Comparison of ENCODE assay signal across 20 cellular contexts in genomic region chr5:15850939-15851341, GRCh38.
DNase-seq lines count a peak whose midpoint lies in the region; ATAC-seq, FAIRE-seq and TF ChIP-seq lines count a peak whose summit lies in the region.
"Had no signal": no experiment of that assay in that cellular context is flagged by ENCODE, and none has a peak within 500 bp of the region (broad histone marks: within the 10 kb centered on the region; RNA-seq: fewer than 3 reads in every experiment).

No MANE protein-coding gene starts in this region.

- DNase-seq in right lobe of liver (no peak), HepG2 (ENCODE audit: low spot score) (no peak), endothelial cell of umbilical vein (ENCODE audit: low read depth, low spot score) (peak; percentile 97), left ventricle myocardium superior (no peak), glutamatergic neuron (no peak), SHP77 treated with DMSO at 0.1 percent for 48 hours (lab: John Stamatoyannopoulos, UW) (no peak)
- no peak for DNase-seq in activated CD4-positive, alpha-beta T cell treated with anti-CD3 and anti-CD28 coated beads for 48 hours
- DNase-seq: activated CD8-positive, alpha-beta T cell treated with anti-CD3 and anti-CD28 coated beads for 36 hours; activated naive CD4-positive, alpha-beta T cell; C1 segment of cervical spinal cord; central memory CD4-positive, alpha-beta T cell; EL; mucosa of descending colon; NCI-H1092 treated with DMSO at 0.1 percent for 48 hours; NCI-H2081 treated with DMSO at 0.1 percent for 48 hours; nephron progenitor cell; substantia nigra; T1000 had no signal

- no peak overlapping the region for H3K4me2 ChIP-seq in HepG2 (ENCODE audit: low read depth, low read length)
- H3K4me2 ChIP-seq in endothelial cell of umbilical vein (ENCODE audit: insufficient read depth, low read length) = peak overlapping the region; percentile 79

- ATAC-seq in right lobe of liver = peak; percentile 45 to 81 (median 68)
- ATAC-seq in HepG2 = no peak
- ATAC-seq in left ventricle myocardium superior = peak; percentile 65
- no peak for ATAC-seq in HG02970 (IDR thresholded peaks at IDR 0.05; ENCODE audit: low FRiP score, unreplicated experiment)
- ATAC-seq: activated CD8-positive, alpha-beta T cell treated with anti-CD3 and anti-CD28 coated beads for 36 hours; mucosa of descending colon had no signal

- H3K27ac Mint-ChIP-seq in glutamatergic neuron (ENCODE audit: unreplicated experiment) = no peak overlapping the region
- H3K27ac Mint-ChIP-seq: activated CD8-positive, alpha-beta T cell treated with anti-CD3 and anti-CD28 coated beads for 36 hours; nephron progenitor cell had no signal

- H3K9me3 ChIP-seq in right lobe of liver (no peaks in the 10 kb centered on the region), HepG2 (ENCODE audit: low read length) (peaks cover 13% of the 10 kb centered on the region; the same call in 1 of the 2 replicates), endothelial cell of umbilical vein (replicated peaks; ENCODE audit: control insufficient read depth, insufficient read depth, low read length) (no peaks in the 10 kb centered on the region)
- H3K9me3 ChIP-seq: mucosa of descending colon had no signal

- TF ChIP-seq CTCF in right lobe of liver (IDR thresholded peaks at IDR 0.05) (no peak), HepG2 (CRISPR knock-in tag; IDR thresholded peaks at IDR 0.05) (no peak), endothelial cell of umbilical vein (IDR thresholded peaks at IDR 0.05; ENCODE audit: extremely low read depth in 1 of 2, insufficient read depth in 1 of 2, low read depth in 1 of 2, low read length in 2 of 2) (no peak), glutamatergic neuron (IDR thresholded peaks at IDR 0.05; ENCODE audit: partially characterized antibody, unreplicated experiment) (no peak)

- H3K9ac ChIP-seq in HepG2 (ENCODE audit: insufficient read depth, low read depth, low read length) (no peak overlapping the region), endothelial cell of umbilical vein (replicated peaks; ENCODE audit: extremely low read depth, insufficient read depth, low read length) (peak overlapping the region; percentile 53)

- H2AFZ ChIP-seq in HepG2 (ENCODE audit: low read length) (no peak overlapping the region), endothelial cell of umbilical vein (ENCODE audit: low read depth, low read length) (peak overlapping the region; percentile 59)

- BruUV-seq in HepG2 (replicated peaks; lab: Mats Ljungman, UMichigan) = no TSS peak
- BruUV-seq in endothelial cell of umbilical vein (replicated peaks; lab: Mats Ljungman, UMichigan) = no TSS peak

- H3K9me3 Mint-ChIP-seq in glutamatergic neuron (ENCODE audit: unreplicated experiment) = no peaks in the 10 kb centered on the region

- H3K4me3 ChIP-seq in right lobe of liver (no peak overlapping the region), HepG2 (replicated peaks in 1 of 3; ENCODE audit: insufficient read depth in 1 of 3, low read depth in 2 of 3, low read length in 3 of 3) (no peak overlapping the region), endothelial cell of umbilical vein (replicated peaks in 1 of 3; ENCODE audit: insufficient read depth in 1 of 3, low read depth in 1 of 3, low read length in 3 of 3) (peak overlapping the region in 1 of 3 experiments; percentile 49)
- H3K4me3 ChIP-seq: mucosa of descending colon had no signal

- H4K20me1 ChIP-seq in HepG2 (ENCODE audit: insufficient read depth, low read length) (no peaks in the 10 kb centered on the region), endothelial cell of umbilical vein (replicated peaks; ENCODE audit: control insufficient read depth, extremely low read depth, insufficient read depth, low read length) (no peaks in the 10 kb centered on the region)

- H3K27ac ChIP-seq in right lobe of liver (no peak overlapping the region), HepG2 (ENCODE audit: extremely low read length, insufficient read depth, low read length) (no peak overlapping the region), endothelial cell of umbilical vein (ENCODE audit: insufficient read depth, low read depth, low read length) (peak overlapping the region; percentile 80)
- H3K27ac ChIP-seq: RWPE1 had no signal

- no peak for TF ChIP-seq RAD21 in HepG2 (CRISPR knock-in tag; IDR thresholded peaks at IDR 0.05)

- H3K36me3 Mint-ChIP-seq in glutamatergic neuron (ENCODE audit: unreplicated experiment) = no peaks in the 10 kb centered on the region

- H3K4me1 ChIP-seq in right lobe of liver (peaks cover 0 to 6% (median 0%) of the 10 kb centered on the region in 4 donors), HepG2 (ENCODE audit: insufficient read depth, low read length) (no peaks in the 10 kb centered on the region), endothelial cell of umbilical vein (ENCODE audit: control insufficient read depth, extremely low read depth, insufficient read depth, low read length) (peaks cover 37% of the 10 kb centered on the region)

- CTCF ChIA-PET in HepG2 (lab: Yijun Ruan, JAX; ENCODE audit: low intra/inter-chr PET ratio, low total read pairs) (no interaction called here), endothelial cell of umbilical vein (lab: Charles Lee) (interaction anchor here (0.7 to 2.9 kb wide), 15 partner anchors 8 to 351 kb away, joined by 3 to 16 read pairs (median 3); partner anchors contain the start of gene FBXL7)

- no peak for TF ChIP-seq POLR2A in right lobe of liver (IDR thresholded peaks at IDR 0.05)
- no peak for TF ChIP-seq POLR2A in HepG2 (IDR thresholded peaks at IDR 0.05; ENCODE audit: insufficient read depth in 1 of 2, low read depth in 2 of 2, low read length in 2 of 2)
- TF ChIP-seq POLR2A in endothelial cell of umbilical vein (IDR thresholded peaks at IDR 0.05; ENCODE audit: low read depth, low read length) = peak; percentile 37

- intact Hi-C loops in right lobe of liver (cut with DNase I) (no loop called here), HepG2 (cut with micrococcal nuclease; ENCODE audit: unreplicated experiment) (no loop called here), endothelial cell of umbilical vein (cut with micrococcal nuclease) (loop anchor here (1.0 kb wide), 3 partner anchors 16 to 142 kb away; no protein-coding TSS in a partner anchor), left ventricle myocardium superior (cut with micrococcal nuclease) (no loop called here)

- H3K79me2 ChIP-seq in HepG2 (ENCODE audit: insufficient read depth, low read length) = no peaks in the 10 kb centered on the region
- H3K79me2 ChIP-seq in endothelial cell of umbilical vein (ENCODE audit: control insufficient read depth, insufficient read depth, low read length) = no peaks in the 10 kb centered on the region

- H3K27me3 ChIP-seq in right lobe of liver = no peaks in the 10 kb centered on the region
- H3K27me3 ChIP-seq in HepG2 (ENCODE audit: control insufficient read depth in 1 of 2, insufficient read depth in 2 of 2, low read length in 2 of 2) = no peaks in the 10 kb centered on the region
- H3K27me3 ChIP-seq in endothelial cell of umbilical vein (ENCODE audit: control insufficient read depth in 2 of 2, insufficient read depth in 2 of 2, low read length in 2 of 2) = no peaks in the 10 kb centered on the region

- FAIRE-seq in HepG2 (lab: Jason Lieb, UNC) (no peak), endothelial cell of umbilical vein (lab: Jason Lieb, UNC) (peak; percentile 73)

- WGBS in right lobe of liver (ENCODE audit: insufficient coverage, low coverage, low lambda C conversion rate, missing lambda C conversion rate) = 31% methylated on average over 6 of the region's 6 CpGs
- WGBS in HepG2 (ENCODE audit: low lambda C conversion rate) = under 1% methylated on average over 6 of the region's 6 CpGs

- no peaks in the 10 kb centered on the region for H3K9me1 ChIP-seq in endothelial cell of umbilical vein (replicated peaks; ENCODE audit: control insufficient read depth, extremely low read depth, insufficient read depth, low read length)

- TF ChIP-seq EP300 in HepG2 (IDR thresholded peaks at IDR 0.05; ENCODE audit: low read depth in 2 of 2, low read length in 2 of 2) = no peak
- no peak for TF ChIP-seq EP300 in HepG2 (CRISPR knock-in tag; IDR thresholded peaks at IDR 0.05; ENCODE audit: borderline replicate concordance)

- no peak overlapping the region for H3K4me3 Mint-ChIP-seq in glutamatergic neuron (ENCODE audit: unreplicated experiment)
- H3K4me3 Mint-ChIP-seq: activated CD8-positive, alpha-beta T cell treated with anti-CD3 and anti-CD28 coated beads for 36 hours; nephron progenitor cell had no signal

- no peaks in the 10 kb centered on the region for H3K27me3 Mint-ChIP-seq in glutamatergic neuron (ENCODE audit: unreplicated experiment)
- H3K27me3 Mint-ChIP-seq: activated CD8-positive, alpha-beta T cell treated with anti-CD3 and anti-CD28 coated beads for 36 hours had no signal

- dilution Hi-C loops in endothelial cell of umbilical vein (cut with MboI; ENCODE audit: extremely low pct_ligation_motif_present, low sequenced_read_pairs) = no loop called here

- H3K4me1 Mint-ChIP-seq in glutamatergic neuron (ENCODE audit: low read depth, unreplicated experiment) = peaks cover 5% of the 10 kb centered on the region
- H3K4me1 Mint-ChIP-seq: nephron progenitor cell had no signal

- POLR2A ChIA-PET in HepG2 (lab: Yijun Ruan, JAX) (no interaction called here), endothelial cell of umbilical vein (lab: Charles Lee) (no interaction called here)

- H3K36me3 ChIP-seq in right lobe of liver (no peaks in the 10 kb centered on the region), HepG2 (replicated peaks in 1 of 2; ENCODE audit: control insufficient read depth in 1 of 2, insufficient read depth in 2 of 2, low read length in 2 of 2) (no peaks in the 10 kb centered on the region), endothelial cell of umbilical vein (ENCODE audit: control insufficient read depth in 2 of 2, extremely low read depth in 1 of 2, insufficient read depth in 2 of 2, low read length in 2 of 2) (no peaks in the 10 kb centered on the region)

- in situ Hi-C loops in HepG2 (cut with HindIII; ENCODE audit: extremely low pct_ligation_motif_present, low pct_unique_long_range_greater_than_20kb) = no loop called here

TF ChIP-seq in HepG2, 621 proteins besides CTCF, POLR2A, EP300 and RAD21 (continues in another document):
- TF ChIP-seq NFE2L1 (CRISPR knock-in tag; IDR thresholded peaks at IDR 0.05; ENCODE audit: borderline replicate concordance) = no peak
- TF ChIP-seq FOXO1 (CRISPR knock-in tag; IDR thresholded peaks at IDR 0.05) = no peak

TF ChIP-seq in endothelial cell of umbilical vein, 7 proteins besides CTCF, POLR2A, EP300 and RAD21 (continues in another document):
- no peak for TF ChIP-seq MAX (IDR thresholded peaks at IDR 0.05; ENCODE audit: insufficient read depth, insufficient read length)
- peak; percentile 31 for TF ChIP-seq JUN (IDR thresholded peaks at IDR 0.05; ENCODE audit: borderline replicate concordance, insufficient read depth, insufficient read length, low read depth)
- TF ChIP-seq MYC (IDR thresholded peaks at IDR 0.05; ENCODE audit: low read depth, low read length) = no peak
- no peak for TF ChIP-seq EZH2 (IDR thresholded peaks at IDR 0.05; ENCODE audit: borderline replicate concordance, low read depth, low read length, severe bottlenecking)
- TF ChIP-seq FOS (IDR thresholded peaks at IDR 0.05; ENCODE audit: borderline replicate concordance, insufficient read depth, low read length) = no peak

Comparison
In these comparisons a context has a peak if more than half of its experiments do, and no peak if none do; other contexts are left out.
1. ATAC-seq: peak in right lobe of liver (4 of 4) and left ventricle myocardium superior (single experiment); none in HepG2 (single experiment) and HG02970 (single experiment).